In the genomic region with DNA sequence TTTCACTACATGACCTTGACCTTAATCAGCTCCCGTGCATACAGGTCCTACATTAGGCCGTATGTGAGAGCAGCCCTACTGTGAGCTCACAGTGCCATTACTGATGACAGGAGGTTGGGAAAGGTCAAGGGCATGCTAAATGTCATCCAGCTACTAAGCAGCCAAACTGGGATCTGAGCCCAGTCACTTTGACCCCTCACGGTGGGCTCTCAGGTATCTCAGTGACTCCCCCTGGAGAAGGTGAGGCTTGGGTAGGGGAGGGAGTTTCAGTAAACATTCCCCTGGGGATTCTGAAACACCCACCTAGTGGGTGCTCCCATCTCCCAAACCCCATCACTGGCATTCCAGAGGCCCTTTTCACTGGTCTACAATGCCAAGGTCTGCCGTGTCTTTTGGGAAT, we compare ENCODE assay signal across 28 cellular contexts.
DNase-seq lines count a peak whose midpoint lies in the region; ATAC-seq, FAIRE-seq and TF ChIP-seq lines count a peak whose summit lies in the region.
"Had no signal": no experiment of that assay in that cellular context is flagged by ENCODE, and none has a peak within 500 bp of the region (broad histone marks: within the 10 kb centered on the region; RNA-seq: fewer than 3 reads in every experiment).

No MANE protein-coding gene starts in this region.

- H3K4me1 ChIP-seq in HepG2 (ENCODE audit: insufficient read depth, low read length), result no peaks in the 10 kb centered on the region
- no peaks in the 10 kb centered on the region for H3K4me1 ChIP-seq in right lobe of liver
- no peaks in the 10 kb centered on the region for H3K4me1 ChIP-seq in esophagus muscularis mucosa
- H3K4me1 ChIP-seq: BE2C had no signal

- H3K9ac ChIP-seq in HepG2 (ENCODE audit: insufficient read depth, low read depth, low read length), result no peak overlapping the region
- H3K9ac ChIP-seq: BLaER1 had no signal

- CTCF ChIA-PET in HepG2 (lab: Yijun Ruan, JAX; ENCODE audit: low intra/inter-chr PET ratio, low total read pairs), result no interaction called here

- H3K4me2 ChIP-seq in HepG2 (ENCODE audit: low read depth, low read length), result no peak overlapping the region
- H3K4me2 ChIP-seq: BLaER1 had no signal

- ATAC-seq in HepG2, result no peak
- no peak for ATAC-seq in right lobe of liver
- ATAC-seq in GM21717 (IDR thresholded peaks at IDR 0.05; ENCODE audit: unreplicated experiment), result no peak
- ATAC-seq: GM12878 had no signal

- H3K9me3 ChIP-seq in HepG2 (ENCODE audit: low read length) (no peaks in the 10 kb centered on the region), right lobe of liver (no peaks in the 10 kb centered on the region), esophagus muscularis mucosa (no peaks in the 10 kb centered on the region)
- H3K9me3 ChIP-seq: BE2C had no signal

- H3K27ac ChIP-seq in HepG2 (ENCODE audit: extremely low read length, insufficient read depth, low read length) (no peak overlapping the region), right lobe of liver (no peak overlapping the region), esophagus muscularis mucosa (replicated peaks in 1 of 4) (no peak overlapping the region)
- H3K27ac ChIP-seq: BLaER1 had no signal

- H3K36me3 Mint-ChIP-seq in osteocyte (ENCODE audit: unreplicated experiment), result no peaks in the 10 kb centered on the region
- H3K36me3 Mint-ChIP-seq: CD14-positive monocyte; CD4-positive, alpha-beta memory T cell; CD4-positive, CD25-positive, alpha-beta regulatory T cell; CD8-positive, alpha-beta memory T cell had no signal

- peaks cover 10 to 42% of the 10 kb centered on the region in 2 experiments; a peak in 4 of 5 replicates for H3K27me3 ChIP-seq in HepG2 (ENCODE audit: control insufficient read depth in 1 of 2, insufficient read depth in 2 of 2, low read length in 2 of 2)
- no peaks in the 10 kb centered on the region for H3K27me3 ChIP-seq in right lobe of liver
- H3K27me3 ChIP-seq in esophagus muscularis mucosa, result no peaks in the 10 kb centered on the region
- H3K27me3 ChIP-seq: BE2C, BLaER1 had no signal

- no peaks in the 10 kb centered on the region for H3K79me2 ChIP-seq in HepG2 (ENCODE audit: insufficient read depth, low read length)

- H3K27me3 Mint-ChIP-seq in osteocyte (ENCODE audit: unreplicated experiment), result peaks cover 16% of the 10 kb centered on the region
- H3K27me3 Mint-ChIP-seq: CD4-positive, alpha-beta memory T cell had no signal

- TF ChIP-seq EP300 in HepG2 (IDR thresholded peaks at IDR 0.05; ENCODE audit: low read depth in 2 of 2, low read length in 2 of 2) (no peak), HepG2 (CRISPR knock-in tag; IDR thresholded peaks at IDR 0.05; ENCODE audit: borderline replicate concordance) (no peak), esophagus muscularis mucosa (IDR thresholded peaks at IDR 0.05) (no peak)

- in situ Hi-C loops in HepG2 (cut with HindIII; ENCODE audit: extremely low pct_ligation_motif_present, low pct_unique_long_range_greater_than_20kb), result no loop called here

- no peak overlapping the region for H2AFZ ChIP-seq in HepG2 (ENCODE audit: low read length)

- H3K9me3 Mint-ChIP-seq in osteocyte (ENCODE audit: unreplicated experiment), result no peaks in the 10 kb centered on the region
- H3K9me3 Mint-ChIP-seq: CD8-positive, alpha-beta memory T cell had no signal

- no peak for TF ChIP-seq RAD21 in HepG2 (CRISPR knock-in tag; IDR thresholded peaks at IDR 0.05)

- 10% methylated on average over 4 of the region's 4 CpGs for WGBS in HepG2 (ENCODE audit: low lambda C conversion rate)
- WGBS in right lobe of liver (ENCODE audit: insufficient coverage, low coverage, low lambda C conversion rate, missing lambda C conversion rate), result 58% methylated on average over 4 of the region's 4 CpGs
- 86% methylated on average over 4 of the region's 4 CpGs for WGBS in esophagus muscularis mucosa

- no peaks in the 10 kb centered on the region for H4K20me1 ChIP-seq in HepG2 (ENCODE audit: insufficient read depth, low read length)
- H4K20me1 ChIP-seq: BLaER1 had no signal

- no peak overlapping the region for H3K27ac Mint-ChIP-seq in osteocyte (ENCODE audit: unreplicated experiment)
- H3K27ac Mint-ChIP-seq: CD14-positive monocyte; CD4-positive, CD25-positive, alpha-beta regulatory T cell; CD8-positive, alpha-beta memory T cell had no signal

- DNase-seq in HepG2 (ENCODE audit: low spot score), result no peak
- no peak for DNase-seq in right lobe of liver
- peak; percentile 47 for DNase-seq in esophagus muscularis mucosa (ENCODE audit: extremely low spot score)
- DNase-seq in osteocyte (ENCODE audit: extremely low spot score, unreplicated experiment), result peak; percentile 56
- no peak for DNase-seq in NOMO-1 treated with dmso at 0.1 percent for 144 hours (lab: John Stamatoyannopoulos, UW; ENCODE audit: unreplicated experiment)
- DNase-seq: 8988T; ACHN; BE2C; C1 segment of cervical spinal cord; CD4-positive, alpha-beta memory T cell; CD4-positive, CD25-positive, alpha-beta regulatory T cell; CD8-positive, alpha-beta memory T cell; COR-L47; DMS 273 treated with DMSO at 0.1 percent for 48 hours; DMS153; DMS53; DMS79; DND-41; EL; GDM1 had no signal

- intact Hi-C loops in HepG2 (cut with micrococcal nuclease; ENCODE audit: unreplicated experiment) (no loop called here), right lobe of liver (cut with DNase I) (no loop called here), esophagus muscularis mucosa (cut with DNase I) (no loop called here)

- FAIRE-seq in HepG2 (lab: Jason Lieb, UNC), result no peak
- FAIRE-seq: A204.1, GM12878, GM12892, GM18507, GM19239 had no signal

- H3K36me3 ChIP-seq in HepG2 (replicated peaks in 1 of 2; ENCODE audit: control insufficient read depth in 1 of 2, insufficient read depth in 2 of 2, low read length in 2 of 2) (no peaks in the 10 kb centered on the region), right lobe of liver (no peaks in the 10 kb centered on the region), esophagus muscularis mucosa (no peaks in the 10 kb centered on the region)
- H3K36me3 ChIP-seq: BE2C, BLaER1 had no signal

- TF ChIP-seq POLR2A in HepG2 (IDR thresholded peaks at IDR 0.05; ENCODE audit: insufficient read depth in 1 of 2, low read depth in 2 of 2, low read length in 2 of 2), result no peak
- no peak for TF ChIP-seq POLR2A in right lobe of liver (IDR thresholded peaks at IDR 0.05)
- TF ChIP-seq POLR2A in esophagus muscularis mucosa (IDR thresholded peaks at IDR 0.05; ENCODE audit: low read depth), result no peak

- H3K4me3 ChIP-seq in HepG2 (replicated peaks in 1 of 3; ENCODE audit: insufficient read depth in 1 of 3, low read depth in 2 of 3, low read length in 3 of 3) (no peak overlapping the region), right lobe of liver (no peak overlapping the region), esophagus muscularis mucosa (no peak overlapping the region)
- H3K4me3 ChIP-seq: BLaER1, GM12878 had no signal

- no TSS peak for BruUV-seq in HepG2 (replicated peaks; lab: Mats Ljungman, UMichigan)

- peaks cover 7% of the 10 kb centered on the region for H3K4me1 Mint-ChIP-seq in osteocyte (ENCODE audit: unreplicated experiment)
- H3K4me1 Mint-ChIP-seq: CD14-positive monocyte; CD4-positive, alpha-beta memory T cell; CD4-positive, CD25-positive, alpha-beta regulatory T cell; CD8-positive, alpha-beta memory T cell had no signal

- TF ChIP-seq CTCF in HepG2 (CRISPR knock-in tag; IDR thresholded peaks at IDR 0.05), result no peak
- no peak for TF ChIP-seq CTCF in right lobe of liver (IDR thresholded peaks at IDR 0.05)
- TF ChIP-seq CTCF in esophagus muscularis mucosa (IDR thresholded peaks at IDR 0.05), result no peak
- TF ChIP-seq CTCF in osteocyte (IDR thresholded peaks at IDR 0.05), result no peak

- POLR2A ChIA-PET in HepG2 (lab: Yijun Ruan, JAX), result no interaction called here

- no peak overlapping the region for H3K4me3 Mint-ChIP-seq in osteocyte (ENCODE audit: unreplicated experiment)
- H3K4me3 Mint-ChIP-seq: CD14-positive monocyte; CD4-positive, alpha-beta memory T cell; CD4-positive, CD25-positive, alpha-beta regulatory T cell; CD8-positive, alpha-beta memory T cell had no signal

TF ChIP-seq in HepG2, 621 proteins besides CTCF, POLR2A, EP300 and RAD21 (continues in another document):
- TF ChIP-seq ZSCAN12 (CRISPR knock-in tag; IDR thresholded peaks at IDR 0.05), result no peak

Comparison
In these comparisons a context has a peak if more than half of its experiments do, and no peak if none do; other contexts are left out.
1. DNase-seq: peak in esophagus muscularis mucosa (single experiment) and osteocyte (single experiment); none in HepG2 (single experiment), right lobe of liver (0 of 3) and NOMO-1 treated with dmso at 0.1 percent for 144 hours (single experiment).